In the genomic region with DNA sequence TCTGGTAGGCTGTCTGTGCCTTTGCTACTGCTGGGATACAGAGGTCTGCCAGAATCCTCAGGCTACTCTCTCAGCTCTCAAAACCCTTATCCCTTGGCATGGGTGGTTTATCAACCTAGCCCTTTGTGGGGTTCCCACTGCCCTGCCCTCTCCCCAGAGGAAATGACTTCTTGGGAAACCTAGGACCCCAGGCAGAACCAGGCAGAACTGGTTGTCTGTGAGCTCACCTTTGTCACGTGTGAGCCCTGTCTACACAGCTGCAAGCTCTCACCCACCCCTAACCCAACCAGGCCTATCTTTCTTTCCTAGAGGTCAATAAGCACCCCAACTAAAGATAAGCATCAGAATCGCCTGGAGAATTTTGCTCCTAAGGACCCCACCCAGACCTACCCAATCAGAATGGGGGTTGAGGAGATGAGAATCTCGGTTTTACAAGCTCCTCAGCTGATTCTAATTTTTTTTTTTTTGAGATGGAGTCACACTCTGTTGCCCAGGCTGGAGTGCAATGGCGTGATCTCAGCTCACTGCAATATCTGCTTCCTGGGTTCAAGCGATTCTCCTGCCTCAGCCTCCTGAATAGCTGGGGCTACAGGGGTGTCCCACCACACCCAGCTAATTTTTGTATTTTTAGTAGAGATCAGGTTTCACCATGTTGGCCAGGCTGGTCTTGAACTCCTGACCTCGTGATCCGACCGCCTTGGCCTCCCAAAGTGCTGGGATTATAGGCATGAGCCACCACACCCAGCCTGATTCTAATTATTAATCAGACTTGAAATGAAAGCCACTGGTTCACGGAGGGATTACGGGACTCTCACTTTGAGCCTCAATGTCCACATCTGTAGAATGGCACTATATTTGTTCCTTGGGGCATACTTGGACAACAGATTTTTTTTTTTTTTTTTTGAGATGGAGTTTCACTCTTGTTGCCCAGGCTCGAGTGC, we compare ENCODE assay signal across 24 cellular contexts. TPM values are rescaled to one million over a fixed set of nuclear protein-coding genes. Genes with fewer than 3 reads are reported as not detected.
A peak's percentile ranks its signal among the peaks of the same experiment; 100 is the strongest.
DNase-seq lines count a peak whose midpoint lies in the region; ATAC-seq and TF ChIP-seq lines count a peak whose summit lies in the region.
"Had no signal": no experiment of that assay in that cellular context is flagged by ENCODE, and none has a peak within 500 bp of the region (broad histone marks: within the 10 kb centered on the region; RNA-seq: fewer than 3 reads in every experiment).

No MANE protein-coding gene starts in this region.

- no peaks in the 10 kb centered on the region for H3K9me3 ChIP-seq in BLaER1
- no peaks in the 10 kb centered on the region for H3K9me3 ChIP-seq in H9 (ENCODE audit: control insufficient read depth, low read depth, low read length)
- H3K9me3 ChIP-seq in stomach = no peaks in the 10 kb centered on the region
- H3K9me3 ChIP-seq: esophagus muscularis mucosa, Peyer's patch, SK-N-SH, thoracic aorta had no signal

- H3K36me3 ChIP-seq in BLaER1 (no peaks in the 10 kb centered on the region), stomach (no peaks in the 10 kb centered on the region)
- H3K36me3 ChIP-seq: esophagus muscularis mucosa, Peyer's patch, thoracic aorta had no signal

- H3K23me2 ChIP-seq in H9 (ENCODE audit: insufficient read length, low read depth, low read length, poor library complexity, severe bottlenecking) = peaks cover 4% of the 10 kb centered on the region

- no peak overlapping the region for H3K4ac ChIP-seq in H9 (ENCODE audit: low read depth, low read length)

- no peak overlapping the region for H2BK5ac ChIP-seq in H9 (ENCODE audit: insufficient read length, low read length)

- H2BK12ac ChIP-seq in H9 (ENCODE audit: insufficient read length, low read depth, low read length) = peak overlapping the region; percentile 87

- POLR2A ChIA-PET in WTC11 (lab: Charles Lee) = interaction anchor here (0.7 to 3.0 kb wide), 4 partner anchors 8 to 592 kb away, joined by 3 to 29 read pairs (median 4); a partner anchor contains a TSS

- H3K27ac ChIP-seq in BLaER1 = 0 out of 2 replicates have a peak overlapping the region, but pooled peaks have one; percentile 4
- H3K27ac ChIP-seq in H9 (ENCODE audit: insufficient read length, low read depth, low read length) = no peak overlapping the region
- H3K27ac ChIP-seq in stomach = no peak overlapping the region
- H3K27ac ChIP-seq: esophagus muscularis mucosa, KMS-11, thoracic aorta had no signal

- TF ChIP-seq POLR2A in stomach (IDR thresholded peaks at IDR 0.05) = no peak

- H3K4me1 ChIP-seq in BLaER1 (peaks cover 96% of the 10 kb centered on the region), H9 (ENCODE audit: insufficient read depth, low read length) (peaks cover 12% of the 10 kb centered on the region), stomach (peaks cover 24 to 31% (median 28%) of the 10 kb centered on the region in 4 donors)

- H4K20me1 ChIP-seq in BLaER1 = no peaks in the 10 kb centered on the region
- H4K20me1 ChIP-seq in H9 (ENCODE audit: control insufficient read depth, insufficient read depth, insufficient read length) = no peaks in the 10 kb centered on the region

- no peaks in the 10 kb centered on the region for H3K9me3 Mint-ChIP-seq in H9
- H3K9me3 Mint-ChIP-seq in WTC11 = no peaks in the 10 kb centered on the region
- no peaks in the 10 kb centered on the region for H3K9me3 Mint-ChIP-seq in nephron
- H3K9me3 Mint-ChIP-seq: activated naive CD8-positive, alpha-beta T cell treated with anti-CD3 and anti-CD28 coated beads for 36 hours; activated T-cell treated with anti-CD3 and anti-CD28 coated beads, Interleukin-2, amount 50 U/mL, for 72 hours; stimulated activated naive B cell treated with anti-CD40 and anti-IgM and Interleukin-4, amounts not matched to agents 10 μg/mL and 1 μg/mL and 100 μg/mL, for 72 hours had no signal

- no peak overlapping the region for H2BK15ac ChIP-seq in H9 (ENCODE audit: low read depth, low read length)

- H3K4me3 ChIP-seq in BLaER1 (no peak overlapping the region), stomach (no peak overlapping the region)
- H3K4me3 ChIP-seq: esophagus muscularis mucosa, lung, Peyer's patch, thoracic aorta had no signal

- H2AK5ac ChIP-seq in H9 (ENCODE audit: insufficient read length, low read length) = no peak overlapping the region

- no peak overlapping the region for H4K5ac ChIP-seq in H9 (ENCODE audit: insufficient read length, low read depth, low read length)

- H3K56ac ChIP-seq in H9 (ENCODE audit: insufficient read length, low read depth, low read length) = no peak overlapping the region

- H3K27ac Mint-ChIP-seq in H9 (peak overlapping the region in 2 of 3 experiments; percentile 75 to 85; a peak in 4 of 7 replicates), WTC11 (no peak overlapping the region), nephron (peak overlapping the region; percentile 88 to 98 (median 93))
- H3K27ac Mint-ChIP-seq: activated naive CD8-positive, alpha-beta T cell treated with anti-CD3 and anti-CD28 coated beads for 36 hours; activated T-cell treated with anti-CD3 and anti-CD28 coated beads, Interleukin-2, amount 50 U/mL, for 72 hours; stimulated activated naive B cell treated with anti-CD40 and anti-IgM and Interleukin-4, amounts not matched to agents 10 μg/mL and 1 μg/mL and 100 μg/mL, for 72 hours had no signal

- H2AFZ ChIP-seq in H9 (ENCODE audit: low read length) = no peak overlapping the region

- H3K14ac ChIP-seq in H9 (ENCODE audit: insufficient read depth, low read length) = peak overlapping the region; percentile 72

- H3K18ac ChIP-seq in H9 (ENCODE audit: insufficient read length, low read depth, low read length) = peak overlapping the region; percentile 53

- no peak overlapping the region for H3K23ac ChIP-seq in H9 (ENCODE audit: insufficient read length, low read depth, low read length)

- no peak for ATAC-seq in WTC11
- ATAC-seq in HG02763 (IDR thresholded peaks at IDR 0.05; ENCODE audit: unreplicated experiment) = no peak
- ATAC-seq: activated CD4-positive, CD25-positive, alpha-beta regulatory T cell treated with anti-CD3 and anti-CD28 coated beads, Interleukin-2, amount 50 U/mL, for 24 hours; activated T-cell treated with anti-CD3 and anti-CD28 coated beads, Interleukin-2, amount 50 U/mL, for 72 hours; stimulated activated naive B cell treated with anti-CD40 and anti-IgM and Interleukin-4, amounts not matched to agents 10 μg/mL and 1 μg/mL and 100 μg/mL, for 72 hours had no signal

- intact Hi-C loops in stomach (cut with DNase I; ENCODE audit: low total_unique reads) = no loop called here

- H3K27me3 ChIP-seq in BLaER1 (no peaks in the 10 kb centered on the region), H9 (ENCODE audit: insufficient read depth, low read length) (no peaks in the 10 kb centered on the region), stomach (no peaks in the 10 kb centered on the region)
- H3K27me3 ChIP-seq: esophagus muscularis mucosa, Peyer's patch had no signal

- H3K36me3 Mint-ChIP-seq in H9 (ENCODE audit: insufficient read depth in 1 of 3, low read depth in 3 of 3) (peaks cover 0 to 2% (median 0%) of the 10 kb centered on the region in 3 experiments; a peak in 1 of 7 replicates), WTC11 (no peaks in the 10 kb centered on the region), nephron (ENCODE audit: low read depth) (no peaks in the 10 kb centered on the region)
- H3K36me3 Mint-ChIP-seq: stimulated activated naive B cell treated with anti-CD40 and anti-IgM and Interleukin-4, amounts not matched to agents 10 μg/mL and 1 μg/mL and 100 μg/mL, for 72 hours had no signal

- H3T11ph ChIP-seq in H9 (ENCODE audit: low read length) = no peak overlapping the region

- H4K91ac ChIP-seq in H9 (ENCODE audit: insufficient read length, low read depth, low read length) = no peak overlapping the region

- no peak for TF ChIP-seq EP300 in stomach (IDR thresholded peaks at IDR 0.05)

- H3K4me1 Mint-ChIP-seq in H9 (peaks cover 45 to 53% of the 10 kb centered on the region in 2 experiments), WTC11 (peaks cover 55% of the 10 kb centered on the region), nephron (peaks cover 41% of the 10 kb centered on the region)

- DNase-seq in H9 (no peak), WTC11 (ENCODE audit: low spot score) (no peak), stomach (no peak), SKM-1 (lab: John Stamatoyannopoulos, UW; ENCODE audit: unreplicated experiment) (no peak)
- DNase-seq: activated naive CD8-positive, alpha-beta T cell treated with anti-CD3 and anti-CD28 coated beads for 36 hours; activated T-cell treated with anti-CD3 and anti-CD28 coated beads, Interleukin-2, amount 50 U/mL, for 72 hours; COR-L47; effector CD4-positive, alpha-beta T cell; MV-4-11; NCI-H187 treated with DMSO at 0.1 percent for 48 hours; NCI-H345; Peyer's patch; posterior cingulate gyrus; SK-N-SH; stimulated activated CD4-positive, alpha-beta T cell treated with anti-CD3 and anti-CD28 coated beads, Interleukin-1b, Interleukin-23, amount 100 ng/mL, for 48 hours; stimulated activated naive B cell treated with anti-CD40 and anti-IgM and Interleukin-4, amounts not matched to agents 10 μg/mL and 1 μg/mL and 100 μg/mL, for 72 hours had no signal

- CTCF ChIA-PET in WTC11 (lab: Charles Lee) = interaction anchor here (0.9 to 1.0 kb wide), 2 partner anchors 9 to 44 kb away, joined by 5 to 6 read pairs; no protein-coding TSS in a partner anchor

- H3K9ac ChIP-seq in BLaER1 = no peak overlapping the region
- no peak overlapping the region for H3K9ac ChIP-seq in H9 (ENCODE audit: extremely low read depth, insufficient read length, low read length)
- H3K9ac ChIP-seq: KMS-11, SK-N-SH had no signal

- H2BK120ac ChIP-seq in H9 (ENCODE audit: low read depth, low read length, poor library complexity, severe bottlenecking) = no peak overlapping the region

- no CpG with 5 or more reads among the region's 11 CpGs for WGBS in H9 (ENCODE audit: extremely low coverage, insufficient read length, low lambda C conversion rate)
- WGBS in stomach, 5 donors = 82 to 92% (median 85%) methylated on average over 11 of the region's 11 CpGs

- no peak overlapping the region for H2BK20ac ChIP-seq in H9 (ENCODE audit: low read depth, low read length, poor library complexity, severe bottlenecking)

- H4K8ac ChIP-seq in H9 (replicated peaks; ENCODE audit: insufficient read length, low read depth, low read length) = no peak overlapping the region

- TF ChIP-seq CTCF in H9 (conservative IDR thresholded peaks at IDR 0.05) (no peak), WTC11 (IDR thresholded peaks at IDR 0.05) (no peak), nephron (IDR thresholded peaks at IDR 0.05; ENCODE audit: unreplicated experiment in 3 of 3) (no peak), stomach (IDR thresholded peaks at IDR 0.05) (no peak)

- H3K4me3 Mint-ChIP-seq in H9 (no peak overlapping the region), WTC11 (no peak overlapping the region), nephron (no peak overlapping the region)
- H3K4me3 Mint-ChIP-seq: activated naive CD8-positive, alpha-beta T cell treated with anti-CD3 and anti-CD28 coated beads for 36 hours; activated T-cell treated with anti-CD3 and anti-CD28 coated beads, Interleukin-2, amount 50 U/mL, for 72 hours; stimulated activated naive B cell treated with anti-CD40 and anti-IgM and Interleukin-4, amounts not matched to agents 10 μg/mL and 1 μg/mL and 100 μg/mL, for 72 hours had no signal

- H3K79me2 ChIP-seq in H9 (ENCODE audit: insufficient read depth, low read length) = no peaks in the 10 kb centered on the region

- H3K79me1 ChIP-seq in H9 (ENCODE audit: insufficient read depth, low read depth, low read length, poor library complexity, severe bottlenecking) = no peaks in the 10 kb centered on the region

- peaks cover 4% of the 10 kb centered on the region for H3K27me3 Mint-ChIP-seq in H9 (ENCODE audit: low read depth)
- H3K27me3 Mint-ChIP-seq in WTC11 (ENCODE audit: low read depth) = no peaks in the 10 kb centered on the region
- H3K27me3 Mint-ChIP-seq in nephron (ENCODE audit: low read depth) = no peaks in the 10 kb centered on the region
- H3K27me3 Mint-ChIP-seq: activated naive CD8-positive, alpha-beta T cell treated with anti-CD3 and anti-CD28 coated beads for 36 hours; stimulated activated naive B cell treated with anti-CD40 and anti-IgM and Interleukin-4, amounts not matched to agents 10 μg/mL and 1 μg/mL and 100 μg/mL, for 72 hours had no signal

- peak overlapping the region; percentile 97 for H3K4me2 ChIP-seq in BLaER1
- H3K4me2 ChIP-seq in H9 (ENCODE audit: insufficient read depth, insufficient read length, low read length) = no peak overlapping the region
- H3K4me2 ChIP-seq: KMS-11, SK-N-SH had no signal

RNA-seq across cellular contexts. Expression of a gene that starts 7.5 kb away (rescaled TPM):
- total RNA-seq in H9 (2021) = 82.9 and 84.0 TPM in 2 replicates
- 118 to 158 TPM (median 153 TPM) in 3 replicates for total RNA-seq in WTC11 (2021)
- 100 to 1,000 TPM in 4 of 5 donors, 10 to 100 TPM in 1; 89.9 to 188 (median 154) TPM for total RNA-seq in stomach
- 100 to 1,000 TPM; 122 to 176 (median 170) TPM for polyA plus RNA-seq in stomach

RNA-seq across cellular contexts. Expression of a gene that starts 50.1 kb away (rescaled TPM):
- total RNA-seq in H9 (2021) (36.9 and 41.2 TPM in 2 replicates), WTC11 (2021) (30.4 to 38.7 TPM (median 32.5 TPM) in 3 replicates), stomach (100 to 1,000 TPM in 1 of 5 donors, 10 to 100 TPM in 2, 1 to 10 TPM in 2; 4.3 to 142 (median 19.4) TPM)
- 10 to 100 TPM in 2 of 3 donors, 1 to 10 TPM in 1; 8.4 to 14.7 (median 12.5) TPM for polyA plus RNA-seq in stomach

RNA-seq across cellular contexts. Expression of a gene that starts 50.4 kb away (rescaled TPM):
- 66.6 and 73.8 TPM in 2 replicates for total RNA-seq in H9 (2021)
- 52.3 to 72.4 TPM (median 72.3 TPM) in 3 replicates for total RNA-seq in WTC11 (2021)
- 100 to 1,000 TPM in 2 of 5 donors, 10 to 100 TPM in 3; 12.7 to 104 (median 68.8) TPM for total RNA-seq in stomach
- 100 to 1,000 TPM; 164 to 231 (median 170) TPM for polyA plus RNA-seq in stomach
